Comparison of ENCODE assay signal across 8 cellular contexts in the genomic region with DNA sequence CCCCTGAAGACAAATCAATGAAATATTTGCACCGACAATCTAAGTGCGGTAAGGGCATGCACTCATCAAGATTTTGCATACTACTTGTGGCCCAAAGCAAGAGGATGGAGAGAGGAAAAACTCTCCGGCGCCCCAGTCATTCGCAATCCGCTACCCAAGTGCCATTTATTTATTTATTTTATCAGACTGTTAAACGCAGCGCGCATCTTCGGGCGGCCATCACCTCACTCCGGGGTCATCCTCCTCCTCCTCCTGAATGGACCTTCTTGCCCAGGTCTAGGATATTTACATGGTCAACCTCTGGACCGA. TPM values are rescaled to one million over a fixed set of nuclear protein-coding genes. Genes with fewer than 3 reads are reported as not detected.
DNase-seq lines count a peak whose midpoint lies in the region; ATAC-seq and TF ChIP-seq lines count a peak whose summit lies in the region.

No MANE protein-coding gene starts in this region.

- TF ChIP-seq CTCF in right atrium auricular region (IDR thresholded peaks at IDR 0.05) (no peak), sigmoid colon (IDR thresholded peaks at IDR 0.05) (no peak)

- H3K9me3 ChIP-seq in HAP-1 (no peaks in the 10 kb centered on the region), T-helper 17 cell (ENCODE audit: control insufficient read depth, low read length, poor library complexity, severe bottlenecking) (no peaks in the 10 kb centered on the region), right atrium auricular region (no peaks in the 10 kb centered on the region), sigmoid colon (no peaks in the 10 kb centered on the region)

- no peak for TF ChIP-seq EP300 in sigmoid colon (IDR thresholded peaks at IDR 0.05)

- no peaks in the 10 kb centered on the region for H3K36me3 Mint-ChIP-seq in T-helper 17 cell (ENCODE audit: low read depth)

- H3K27ac ChIP-seq in right atrium auricular region (peak overlapping the region; percentile 81 to 87), sigmoid colon (peak overlapping the region; percentile 89 to 96 (median 94))

- H3K4me1 Mint-ChIP-seq in T-helper 17 cell = no peaks in the 10 kb centered on the region

- ATAC-seq in T-helper 17 cell (no peak), HG03097 (IDR thresholded peaks at IDR 0.05; ENCODE audit: low FRiP score, unreplicated experiment) (no peak), HG02970 (IDR thresholded peaks at IDR 0.05; ENCODE audit: low FRiP score, unreplicated experiment) (no peak)

- in situ Hi-C loops in HAP-1 (cut with MboI; ENCODE audit: low sequenced_read_pairs) = loop anchor here (25.0 kb wide), 1 partner anchor 91 kb away; no protein-coding TSS in a partner anchor

- H3K27me3 Mint-ChIP-seq in T-helper 17 cell = peaks cover 6% of the 10 kb centered on the region

- H3K36me3 ChIP-seq in HAP-1 (replicated peaks) = no peaks in the 10 kb centered on the region
- H3K36me3 ChIP-seq in right atrium auricular region = no peaks in the 10 kb centered on the region
- no peaks in the 10 kb centered on the region for H3K36me3 ChIP-seq in sigmoid colon

- no peak overlapping the region for H3K27ac Mint-ChIP-seq in T-helper 17 cell

- H3K4me3 ChIP-seq in HAP-1 = peak overlapping the region; percentile 69
- H3K4me3 ChIP-seq in right atrium auricular region = peak overlapping the region; percentile 62 to 71
- H3K4me3 ChIP-seq in sigmoid colon = peak overlapping the region; percentile 73 to 88 (median 85)

- intact Hi-C loops in sigmoid colon (cut with DNase I) = loop anchor here (5.0 to 10.0 kb wide), 5 partner anchors 66 to 309 kb away; no protein-coding TSS in a partner anchor

- no peak for TF ChIP-seq POLR2A in sigmoid colon (IDR thresholded peaks at IDR 0.05)

- H3K4me3 Mint-ChIP-seq in T-helper 17 cell = peak overlapping the region; percentile 22

- H3K4me1 ChIP-seq in HAP-1 (peaks cover 24% of the 10 kb centered on the region), right atrium auricular region (no peaks in the 10 kb centered on the region), sigmoid colon (peaks cover 0 to 31% (median 4%) of the 10 kb centered on the region in 4 donors)

- DNase-seq in HAP-1 (ENCODE audit: low spot score in 2 of 2) (peak in 1 of 2 experiments; percentile 25), T-helper 17 cell (no peak), right atrium auricular region (ENCODE audit: low spot score) (no peak), sigmoid colon (peak; percentile 63), Kasumi-1 (lab: John Stamatoyannopoulos, UW) (no peak)
- no peak for DNase-seq in activated naive CD4-positive, alpha-beta T cell treated with anti-CD3 and anti-CD28 coated beads, Interleukin-2, amount 50 U/mL, for 16 hours

- H3K27me3 ChIP-seq in HAP-1 (ENCODE audit: low read depth) (no peaks in the 10 kb centered on the region), right atrium auricular region (no peaks in the 10 kb centered on the region), sigmoid colon (no peaks in the 10 kb centered on the region)

- WGBS in sigmoid colon, 2 donors = 5 to 7% methylated on average over 13 of the region's 13 CpGs

RNA-seq across cellular contexts. Expression of gene NOVA1, which starts 1.2 kb away (rescaled TPM):
- total RNA-seq in T-helper 17 cell (under 1 TPM in 1 of 2 donors, not detected in 1; 0.16 TPM), right atrium auricular region (1 to 10 TPM in 1 of 2 donors, under 1 TPM in 1; 0.93 to 5.1 TPM), sigmoid colon (10 to 100 TPM in 3 of 4 donors, 1 to 10 TPM in 1; 8.7 to 32.4 (median 27.5) TPM)
- polyA plus RNA-seq in sigmoid colon = 1 to 10 TPM in 2 of 3 donors, under 1 TPM in 1; 0.69 to 1.8 (median 1.2) TPM
